In the genomic region with DNA sequence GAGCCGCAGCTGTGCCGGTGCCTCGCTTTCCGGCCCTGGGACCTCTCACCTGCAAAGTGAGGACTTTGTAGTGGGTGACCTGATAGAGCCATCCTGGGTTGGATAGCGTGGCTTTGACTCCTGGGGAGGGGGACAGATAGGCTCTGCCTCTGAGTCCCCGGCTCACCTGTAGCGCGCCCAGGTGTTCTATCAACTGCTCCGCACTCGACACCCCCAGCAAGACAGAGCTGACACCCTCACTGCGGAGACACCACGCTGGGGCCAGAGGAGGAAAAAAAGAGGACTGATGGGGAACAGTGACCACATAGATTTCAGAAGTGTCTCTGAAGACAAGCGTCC, we compare ENCODE assay signal across 9 cellular contexts. TPM values are rescaled to one million over a fixed set of nuclear protein-coding genes. Genes with fewer than 3 reads are reported as not detected.
DNase-seq lines count a peak whose midpoint lies in the region; ATAC-seq, FAIRE-seq and TF ChIP-seq lines count a peak whose summit lies in the region.
"Had no signal": no experiment of that assay in that cellular context is flagged by ENCODE, and none has a peak within 500 bp of the region (broad histone marks: within the 10 kb centered on the region; RNA-seq: fewer than 3 reads in every experiment).

No MANE protein-coding gene starts in this region.

- no peaks in the 10 kb centered on the region for H3K9me3 ChIP-seq in CD4-positive, alpha-beta T cell (ENCODE audit: control insufficient read depth, low read length)
- no peaks in the 10 kb centered on the region for H3K9me3 ChIP-seq in SJSA1 (replicated peaks)
- no peaks in the 10 kb centered on the region for H3K9me3 ChIP-seq in fibroblast of lung (ENCODE audit: control insufficient read depth, insufficient read depth, low read depth, low read length)
- H3K9me3 ChIP-seq in pancreas: no peaks in the 10 kb centered on the region

- H3K9me3 Mint-ChIP-seq in CD4-positive, alpha-beta T cell: no peaks in the 10 kb centered on the region

- DNase-seq in CD4-positive, alpha-beta T cell: no peak
- DNase-seq in SJSA1 (ENCODE audit: low read depth in 1 of 2, low spot score in 2 of 2) (no peak), fibroblast of lung (ENCODE audit: low read depth in 2 of 2) (no peak), pancreas (no peak), NCI-H1105 (lab: John Stamatoyannopoulos, UW) (no peak), NAMALWA (ENCODE audit: low spot score) (no peak)
- DNase-seq in stimulated activated CD4-positive, alpha-beta T cell treated with anti-CD3 and anti-CD28 coated beads, Interleukin-12 subunit alpha, Interleukin-12 subunit beta, amount 100 ng/mL, for 4 hours: no peak

- no peak for FAIRE-seq in pancreas (lab: Jason Lieb, UNC)

- intact Hi-C loops in CD4-positive, alpha-beta T cell (cut with DNase I, micrococcal nuclease): no loop called here
- intact Hi-C loops in pancreas (cut with DNase I): no loop called here

- no peaks in the 10 kb centered on the region for H3K27me3 ChIP-seq in CD4-positive, alpha-beta T cell (ENCODE audit: control insufficient read depth, insufficient read depth, low read length)
- H3K27me3 ChIP-seq in SJSA1 (replicated peaks): no peaks in the 10 kb centered on the region
- no peaks in the 10 kb centered on the region for H3K27me3 ChIP-seq in fibroblast of lung (ENCODE audit: control insufficient read depth, insufficient read depth, low read length)
- no peaks in the 10 kb centered on the region for H3K27me3 ChIP-seq in pancreas

- H3K36me3 ChIP-seq in SJSA1 (no peaks in the 10 kb centered on the region), fibroblast of lung (ENCODE audit: control insufficient read depth, insufficient read depth, low read length) (no peaks in the 10 kb centered on the region), pancreas (no peaks in the 10 kb centered on the region)

- no peaks in the 10 kb centered on the region for H3K27me3 Mint-ChIP-seq in CD4-positive, alpha-beta T cell

- peaks cover 32% of the 10 kb centered on the region for H3K4me1 Mint-ChIP-seq in CD4-positive, alpha-beta T cell (ENCODE audit: low read depth)

- ATAC-seq in CD4-positive, alpha-beta T cell (ENCODE audit: poor library complexity): no peak
- ATAC-seq in pancreas (peak in 3 of 4 donors; percentile 22 to 36 (median 28)), GM18502 (IDR thresholded peaks at IDR 0.05; ENCODE audit: poor library complexity, unreplicated experiment) (no peak)

- no peak for TF ChIP-seq CTCF in CD4-positive, alpha-beta T cell (IDR thresholded peaks at IDR 0.05)
- TF ChIP-seq CTCF in fibroblast of lung (conservative IDR thresholded peaks at IDR 0.05 in 1 of 2, IDR thresholded peaks at IDR 0.05 in 1 of 2; ENCODE audit: low read depth in 1 of 2, low read length in 2 of 2) (no peak), pancreas (IDR thresholded peaks at IDR 0.05) (no peak)

- H3K27ac Mint-ChIP-seq in CD4-positive, alpha-beta T cell: peak overlapping the region; percentile 94

- peak overlapping the region; percentile 93 for H2AFZ ChIP-seq in fibroblast of lung (ENCODE audit: low read length)

- peak overlapping the region; percentile 20 for H3K9ac ChIP-seq in fibroblast of lung (ENCODE audit: insufficient read depth, low read length)

- H3K4me1 ChIP-seq in SJSA1 (replicated peaks) (peaks cover 10% of the 10 kb centered on the region), fibroblast of lung (ENCODE audit: control insufficient read depth, extremely low read depth, insufficient read depth, low read length) (peaks cover 2% of the 10 kb centered on the region), pancreas (peaks cover 0 to 8% (median 5%) of the 10 kb centered on the region in 3 donors)

- H3K4me3 Mint-ChIP-seq in CD4-positive, alpha-beta T cell: peak overlapping the region; percentile 86

- H3K4me3 ChIP-seq in SJSA1: peak overlapping the region; percentile 20
- H3K4me3 ChIP-seq in fibroblast of lung (replicated peaks in 1 of 4; ENCODE audit: control extremely low read depth in 1 of 4, insufficient read depth in 1 of 4, low read depth in 3 of 4, low read length in 4 of 4): peak overlapping the region in 2 of 4 experiments; percentile 39 to 56
- peak overlapping the region; percentile 26 to 48 (median 38) for H3K4me3 ChIP-seq in pancreas

- CTCF ChIA-PET in CD4-positive, alpha-beta T cell (lab: Charles Lee): interaction anchor here (1.0 to 2.3 kb wide), 2 partner anchors 10 to 61 kb away, joined by 3 to 7 read pairs; a partner anchor contains a TSS

- peaks cover 17% of the 10 kb centered on the region for H3K36me3 Mint-ChIP-seq in CD4-positive, alpha-beta T cell (ENCODE audit: low read depth)

- H3K4me2 ChIP-seq in fibroblast of lung (ENCODE audit: extremely low read depth, insufficient read depth, low read length): peak overlapping the region; percentile 83

- peak overlapping the region; percentile 69 for H3K27ac ChIP-seq in CD4-positive, alpha-beta T cell (ENCODE audit: low read depth, low read length)
- H3K27ac ChIP-seq in SJSA1: no peak overlapping the region
- H3K27ac ChIP-seq in fibroblast of lung (ENCODE audit: insufficient read depth, low read length): no peak overlapping the region
- H3K27ac ChIP-seq in pancreas: peak overlapping the region in 3 of 4 donors; percentile 35 to 61 (median 38)
- H3K27ac ChIP-seq: HL-60 had no signal

- WGBS in pancreas, 2 donors: 63 to 65% methylated on average over 13 of the region's 13 CpGs

- POLR2A ChIA-PET in CD4-positive, alpha-beta T cell (lab: Charles Lee): interaction anchor here (1.0 to 3.1 kb wide), 4 partner anchors 9 to 236 kb away, joined by 3 to 31 read pairs (median 6); a partner anchor contains a TSS

- H3K79me2 ChIP-seq in fibroblast of lung (ENCODE audit: control insufficient read depth, insufficient read depth, low read length): no peaks in the 10 kb centered on the region

- no peaks in the 10 kb centered on the region for H4K20me1 ChIP-seq in fibroblast of lung (ENCODE audit: control insufficient read depth, extremely low read depth, insufficient read depth, low read length)

RNA-seq across cellular contexts. Expression of a gene that starts 6.4 kb away (rescaled TPM):
- 1 to 10 TPM; 7.1 to 8.2 TPM for total RNA-seq in CD4-positive, alpha-beta T cell
- 0.45 and 2.7 TPM in 2 replicates for total RNA-seq in SJSA1 (2014; rRNA removed; shearing (Covaris generic))
- total RNA-seq in fibroblast of lung (0.26 and 0.33 TPM in 2 replicates), pancreas (1 to 10 TPM in 3 of 6 donors, under 1 TPM in 3; 0.51 to 1.6 (median 0.98) TPM)
- polyA plus RNA-seq in fibroblast of lung (0.69 and 1.3 TPM in 2 replicates), pancreas (1 to 10 TPM; 4.7 to 8.1 TPM)
- 0.56 and 1.4 TPM in 2 replicates for polyA plus RNA-seq in fibroblast of lung (2012)
- 0.71 and 1.1 TPM in 2 replicates for polyA minus RNA-seq in fibroblast of lung (ENCODE audit: low replicate concordance)

RNA-seq across cellular contexts. Expression of a gene that starts 7.2 kb away (rescaled TPM):
- 1 to 10 TPM; 3.2 to 3.5 TPM for total RNA-seq in CD4-positive, alpha-beta T cell
- 0.42 TPM in 1 of 2 replicates, not detected in the other for total RNA-seq in SJSA1 (2014; rRNA removed; shearing (Covaris generic))
- 1.8 and 3.9 TPM in 2 replicates for total RNA-seq in fibroblast of lung
- 2.2 and 2.8 TPM in 2 replicates for polyA plus RNA-seq in fibroblast of lung
- 1.3 and 1.4 TPM in 2 replicates for polyA plus RNA-seq in fibroblast of lung (2012)
- 0.16 and 0.22 TPM in 2 replicates for polyA minus RNA-seq in fibroblast of lung (ENCODE audit: low replicate concordance)
- total RNA-seq in pancreas: 1 to 10 TPM; 1.2 to 2.8 (median 2.0) TPM
- polyA plus RNA-seq in pancreas: 1 to 10 TPM; 1.6 to 3.0 TPM

RNA-seq across cellular contexts. Expression of a gene that starts 8.5 kb away (rescaled TPM):
- 10 to 100 TPM; 39.3 to 39.5 TPM for total RNA-seq in CD4-positive, alpha-beta T cell
- 30.3 and 48.4 TPM in 2 replicates for total RNA-seq in SJSA1 (2014; rRNA removed; shearing (Covaris generic))
- total RNA-seq in fibroblast of lung: 38.3 and 61.9 TPM in 2 replicates
- polyA plus RNA-seq in fibroblast of lung: 342 and 409 TPM in 2 replicates
- polyA plus RNA-seq in fibroblast of lung (2012): 331 TPM in 2 replicates
- 331 TPM in 2 replicates for polyA minus RNA-seq in fibroblast of lung (ENCODE audit: low replicate concordance)
- total RNA-seq in pancreas: 10 to 100 TPM; 27.3 to 67.1 (median 39.2) TPM
- 10 to 100 TPM; 56.0 to 66.0 TPM for polyA plus RNA-seq in pancreas

RNA-seq across cellular contexts. Expression of a gene that starts 8.7 kb away (rescaled TPM):
- total RNA-seq in CD4-positive, alpha-beta T cell: 10 to 100 TPM; 20.6 to 21.9 TPM
- total RNA-seq in SJSA1 (2014; rRNA removed; shearing (Covaris generic)): 30.9 and 41.4 TPM in 2 replicates
- total RNA-seq in fibroblast of lung (12.8 and 17.2 TPM in 2 replicates), pancreas (10 to 100 TPM in 2 of 6 donors, 1 to 10 TPM in 4; 5.8 to 17.9 (median 8.5) TPM)
- polyA plus RNA-seq in fibroblast of lung (12.6 and 20.8 TPM in 2 replicates), pancreas (10 to 100 TPM; 30.8 to 46.1 TPM)
- polyA plus RNA-seq in fibroblast of lung (2012): 14.2 and 22.1 TPM in 2 replicates
- polyA minus RNA-seq in fibroblast of lung (ENCODE audit: low replicate concordance): 47.9 and 51.0 TPM in 2 replicates

RNA-seq across cellular contexts. Expression of a gene that starts 34.7 kb away (rescaled TPM):
- 100 to 1,000 TPM; 263 to 297 TPM for total RNA-seq in CD4-positive, alpha-beta T cell
- total RNA-seq in SJSA1 (2014; rRNA removed; shearing (Covaris generic)): 58.3 and 101 TPM in 2 replicates
- total RNA-seq in fibroblast of lung (144 and 165 TPM in 2 replicates), pancreas (100 to 1,000 TPM in 1 of 6 donors, 10 to 100 TPM in 5; 35.9 to 101 (median 43.1) TPM)
- polyA plus RNA-seq in fibroblast of lung (23.6 and 23.8 TPM in 2 replicates), pancreas (100 to 1,000 TPM; 117 to 143 TPM)
- polyA plus RNA-seq in fibroblast of lung (2012): 59.8 and 78.0 TPM in 2 replicates
- polyA minus RNA-seq in fibroblast of lung (ENCODE audit: low replicate concordance): 96.6 and 206 TPM in 2 replicates

Comparison
In these comparisons a context has a peak if more than half of its experiments do, and no peak if none do; other contexts are left out.
1. ATAC-seq: peak in pancreas (3 of 4); none in CD4-positive, alpha-beta T cell (single experiment) and GM18502 (single experiment).
2. H3K27ac ChIP-seq: peak in CD4-positive, alpha-beta T cell (single experiment) and pancreas (3 of 4); none in SJSA1 (single experiment) and fibroblast of lung (single experiment).